Comparison of ENCODE assay signal across 9 cellular contexts in genomic region chr12:53324113-53324778, GRCh38. TPM values are rescaled to one million over a fixed set of nuclear protein-coding genes. Genes with fewer than 3 reads are reported as not detected.
DNase-seq lines count a peak whose midpoint lies in the region; ATAC-seq and TF ChIP-seq lines count a peak whose summit lies in the region.
"Had no signal": no experiment of that assay in that cellular context is flagged by ENCODE, and none has a peak within 500 bp of the region (broad histone marks: within the 10 kb centered on the region; RNA-seq: fewer than 3 reads in every experiment).

No MANE protein-coding gene starts in this region.

- no peak overlapping the region for H3K23ac ChIP-seq in neuronal stem cell (ENCODE audit: low read depth, low read length, poor library complexity)

- H3K14ac ChIP-seq in neuronal stem cell (ENCODE audit: low read length), result no peak overlapping the region

- peak overlapping the region; percentile 90 for H3K4me3 Mint-ChIP-seq in activated CD8-positive, alpha-beta memory T cell treated with anti-CD3 and anti-CD28 coated beads, Interleukin-2, amount 10 ng/mL, durations not matched to agents 7 days and 5 days

- CTCF ChIA-PET in SK-N-SH (lab: Yijun Ruan, JAX), result interaction anchor here (0.8 to 13.6 kb wide), 15 partner anchors 10 to 192 kb away, joined by 3 to 294 read pairs (median 4); partner anchors contain the start of genes AMHR2, MAP3K12, PFDN5 and SP1
- CTCF ChIA-PET in activated CD8-positive, alpha-beta memory T cell treated with anti-CD3 and anti-CD28 coated beads, Interleukin-2, amount 10 ng/mL, durations not matched to agents 7 days and 5 days (lab: Charles Lee), result interaction anchor here (0.5 to 12.8 kb wide), 31 partner anchors 9 to 239 kb away, joined by 3 to 232 read pairs (median 6); partner anchors contain the start of genes ESPL1, ITGB7, MAP3K12 and MYG1

- peaks cover 3% of the 10 kb centered on the region for H3K36me3 Mint-ChIP-seq in activated CD8-positive, alpha-beta memory T cell treated with anti-CD3 and anti-CD28 coated beads, Interleukin-2, amount 10 ng/mL, durations not matched to agents 7 days and 5 days

- H3K79me1 ChIP-seq in neuronal stem cell (ENCODE audit: low read depth, low read length), result peaks cover 1% of the 10 kb centered on the region

- H4K91ac ChIP-seq in neuronal stem cell (ENCODE audit: low read depth, low read length, poor library complexity), result no peak overlapping the region

- H2AFZ ChIP-seq in SK-N-SH (ENCODE audit: low read depth) (peak overlapping the region; percentile 80), neuronal stem cell (ENCODE audit: low read length) (peak overlapping the region; percentile 97)

- no peak overlapping the region for H2AK5ac ChIP-seq in neuronal stem cell (ENCODE audit: low read depth, low read length)

- peak overlapping the region; percentile 97 for H3K27ac Mint-ChIP-seq in activated CD8-positive, alpha-beta memory T cell treated with anti-CD3 and anti-CD28 coated beads, Interleukin-2, amount 10 ng/mL, durations not matched to agents 7 days and 5 days

- intact Hi-C loops in aorta (cut with DNase I), result loop anchor here (10.0 kb wide), 1 partner anchor 181 kb away; the partner anchor contains the start of genes NPFF (in 2 of the 2) and TARBP2 (in 2 of the 2)

- H3K4me1 Mint-ChIP-seq in activated CD8-positive, alpha-beta memory T cell treated with anti-CD3 and anti-CD28 coated beads, Interleukin-2, amount 10 ng/mL, durations not matched to agents 7 days and 5 days, result peaks cover 37% of the 10 kb centered on the region

- H4K20me1 ChIP-seq in SK-N-SH (ENCODE audit: insufficient read depth), result no peaks in the 10 kb centered on the region

- TF ChIP-seq CTCF in SK-N-SH (IDR thresholded peaks at IDR 0.05), result no peak

- peaks cover 13% of the 10 kb centered on the region for H3K27me3 Mint-ChIP-seq in activated CD8-positive, alpha-beta memory T cell treated with anti-CD3 and anti-CD28 coated beads, Interleukin-2, amount 10 ng/mL, durations not matched to agents 7 days and 5 days

- no peak for TF ChIP-seq EP300 in SK-N-SH (IDR thresholded peaks at IDR 0.05; ENCODE audit: borderline replicate concordance in 1 of 2, low read depth in 1 of 2, low read length in 1 of 2)

- H3K9me3 Mint-ChIP-seq in activated CD8-positive, alpha-beta memory T cell treated with anti-CD3 and anti-CD28 coated beads, Interleukin-2, amount 10 ng/mL, durations not matched to agents 7 days and 5 days (ENCODE audit: low read depth), result no peaks in the 10 kb centered on the region

- 80% methylated on average over 28 of the region's 28 CpGs for WGBS in SK-N-SH (ENCODE audit: low lambda C conversion rate)
- no CpG with 5 or more reads among the region's 28 CpGs for WGBS in neuronal stem cell (ENCODE audit: extremely low coverage in 2 of 2, insufficient read length in 2 of 2, insufficient replicate concordance in 1 of 2), 2 donors
- 12 to 13% methylated on average over 28 of the region's 28 CpGs for WGBS in aorta, 2 donors

- peak overlapping the region; percentile 59 to 79; a peak in 3 of 4 replicates for H3K4me3 ChIP-seq in SK-N-SH (ENCODE audit: low read depth in 2 of 2, low read length in 1 of 2)
- peak overlapping the region; percentile 59 to 75 for H3K4me3 ChIP-seq in neuronal stem cell (ENCODE audit: low read length in 2 of 2)
- peak overlapping the region in 1 of 2 donors; percentile 16 for H3K4me3 ChIP-seq in aorta (ENCODE audit: low read length in 2 of 2)

- H3K4me2 ChIP-seq in SK-N-SH (peak overlapping the region; percentile 93), neuronal stem cell (ENCODE audit: insufficient read depth, low read length, poor library complexity, severe bottlenecking) (peak overlapping the region; percentile 94)

- H2BK120ac ChIP-seq in neuronal stem cell (ENCODE audit: low read depth, low read length), result no peak overlapping the region

- POLR2A ChIA-PET in SK-N-SH (lab: Yijun Ruan, JAX), result interaction anchor here (0.9 to 8.3 kb wide), 5 partner anchors 15 to 184 kb away, joined by 3 to 105 read pairs (median 4); no protein-coding TSS in a partner anchor

- no peaks in the 10 kb centered on the region for H3K9me3 ChIP-seq in SK-N-SH
- no peaks in the 10 kb centered on the region for H3K9me3 ChIP-seq in neuronal stem cell (replicated peaks in 1 of 2; ENCODE audit: control insufficient read depth in 2 of 2, insufficient read depth in 1 of 2, low read depth in 1 of 2, low read length in 2 of 2)
- no peaks in the 10 kb centered on the region for H3K9me3 ChIP-seq in aorta (ENCODE audit: control insufficient read depth, low read length)

- H3K27me3 ChIP-seq in SK-N-SH (ENCODE audit: insufficient read depth) (no peaks in the 10 kb centered on the region), neuronal stem cell (ENCODE audit: control insufficient read depth in 3 of 3, insufficient read depth in 3 of 3, low read depth in 1 of 3, low read length in 3 of 3) (peaks cover 0 to 28% (median 27%) of the 10 kb centered on the region in 3 experiments), aorta (ENCODE audit: control insufficient read depth in 1 of 2, insufficient read depth in 2 of 2, low read length in 1 of 2) (no peaks in the 10 kb centered on the region)

- H3K4me1 ChIP-seq in SK-N-SH (ENCODE audit: control insufficient read depth in 1 of 2, insufficient read depth in 2 of 2, low read depth in 1 of 2, low read length in 1 of 2), result peaks cover 7 to 18% of the 10 kb centered on the region in 2 experiments; a peak in 3 of 4 replicates
- peaks cover 17 to 20% of the 10 kb centered on the region in 2 donors for H3K4me1 ChIP-seq in neuronal stem cell (ENCODE audit: control insufficient read depth in 2 of 2, insufficient read depth in 1 of 2, low read depth in 1 of 2, low read length in 2 of 2)
- H3K4me1 ChIP-seq in aorta (ENCODE audit: control insufficient read depth in 1 of 2, insufficient read depth in 2 of 2, low read length in 2 of 2), result peaks cover 0 to 4% of the 10 kb centered on the region in 2 donors

- no peaks in the 10 kb centered on the region for H3K9me2 ChIP-seq in SK-N-SH

- ATAC-seq in SK-N-SH treated with all-trans-retinoic acid at 6 μM for 48 hours, result no peak
- peak; percentile 28 for ATAC-seq in activated CD8-positive, alpha-beta memory T cell treated with anti-CD3 and anti-CD28 coated beads, Interleukin-2, amount 10 ng/mL, durations not matched to agents 7 days and 5 days
- no peak for ATAC-seq in aorta (ENCODE audit: low FRiP score)

- no peak overlapping the region for H4K8ac ChIP-seq in neuronal stem cell (ENCODE audit: low read depth, low read length)

- H2BK15ac ChIP-seq in neuronal stem cell (ENCODE audit: low read length), result no peak overlapping the region

- peaks cover 15% of the 10 kb centered on the region for H3K79me2 ChIP-seq in SK-N-SH (ENCODE audit: insufficient read depth)

- no peak overlapping the region for H2BK5ac ChIP-seq in neuronal stem cell (ENCODE audit: low read length)

- H3F3A ChIP-seq in SK-N-SH (replicated peaks; ENCODE audit: insufficient read depth), result peaks cover 13% of the 10 kb centered on the region

- H3K18ac ChIP-seq in neuronal stem cell (ENCODE audit: low read length), result no peak overlapping the region

- H3K36me3 ChIP-seq in SK-N-SH (replicated peaks in 1 of 2; ENCODE audit: control insufficient read depth in 1 of 2, insufficient read depth in 2 of 2, low read length in 1 of 2) (no peaks in the 10 kb centered on the region), neuronal stem cell (replicated peaks in 1 of 2; ENCODE audit: control insufficient read depth in 2 of 2, insufficient read depth in 2 of 2, low read length in 2 of 2) (peaks cover 0 to 7% of the 10 kb centered on the region in 2 donors), aorta (ENCODE audit: control insufficient read depth in 1 of 2, insufficient read depth in 2 of 2, low read length in 1 of 2) (no peaks in the 10 kb centered on the region)

- no peak overlapping the region for H2BK12ac ChIP-seq in neuronal stem cell (ENCODE audit: low read length)

- TF ChIP-seq RAD21 in SK-N-SH (IDR thresholded peaks at IDR 0.05; ENCODE audit: low read length), result no peak

- H3K9ac ChIP-seq in SK-N-SH (peak overlapping the region; percentile 95), neuronal stem cell (ENCODE audit: low read depth, low read length, poor library complexity) (peak overlapping the region; percentile 35)

- no peak for DNase-seq in SK-N-SH
- peak; percentile 55 for DNase-seq in MV-4-11 (lab: John Stamatoyannopoulos, UW)
- peak; percentile 83 for DNase-seq in activated CD8-positive, alpha-beta memory T cell treated with anti-CD3 and anti-CD28 coated beads, Interleukin-2, amount 10 ng/mL, durations not matched to agents 7 days and 5 days
- no peak for DNase-seq in epithelial cell of prostate (ENCODE audit: low read depth, low spot score)
- DNase-seq in neuronal stem cell (ENCODE audit: low spot score), result no peak
- DNase-seq in aorta, result peak in 1 of 2 donors; percentile 62
- no peak for DNase-seq in NCI-H524 treated with DMSO at 0.1 percent for 48 hours (lab: John Stamatoyannopoulos, UW)

- no peak overlapping the region for H3K4ac ChIP-seq in neuronal stem cell (ENCODE audit: low read length)

- H3K27ac ChIP-seq in SK-N-SH (ENCODE audit: low read depth in 2 of 2, low read length in 1 of 2), result peak overlapping the region; percentile 79 to 88
- H3K27ac ChIP-seq in epithelial cell of prostate, result peak overlapping the region; percentile 21
- H3K27ac ChIP-seq in neuronal stem cell (replicated peaks; ENCODE audit: low read length), result no peak overlapping the region
- H3K27ac ChIP-seq in aorta (ENCODE audit: low read depth in 1 of 2, low read length in 2 of 2), result peak overlapping the region; percentile 71 to 76

RNA-seq across cellular contexts. Expression of gene AAAS, which starts 2.8 kb away (rescaled TPM):
- polyA plus RNA-seq in SK-N-SH (2012; rRNA removed), result 64.9 and 70.6 TPM in 2 replicates
- 23.5 and 30.1 TPM in 2 replicates for polyA plus RNA-seq in SK-N-SH (2012; cell fraction: cytosol; rRNA removed)
- 274 and 299 TPM in 2 replicates for polyA plus RNA-seq in SK-N-SH (2012; cell fraction: nucleus; rRNA removed)
- 10 to 100 TPM; 60.9 to 61.7 TPM for total RNA-seq in activated CD8-positive, alpha-beta memory T cell treated with anti-CD3 and anti-CD28 coated beads, Interleukin-2, amount 10 ng/mL, durations not matched to agents 7 days and 5 days
- polyA plus RNA-seq in neuronal stem cell (2013, experiment 1 of 2), result 66.1 TPM
- polyA plus RNA-seq in neuronal stem cell (2013, experiment 2 of 2), result 65.0 TPM
- total RNA-seq in aorta, result 10 to 100 TPM; 33.3 to 45.3 TPM
- 100 to 1,000 TPM in 1 of 2 donors, 10 to 100 TPM in 1; 15.3 to 109 TPM for polyA plus RNA-seq in aorta

RNA-seq across cellular contexts. Expression of gene SP7, which starts 11.9 kb away (rescaled TPM):
- polyA plus RNA-seq in SK-N-SH (2012; rRNA removed) (not detected in 2 replicates), aorta (not detected)
- 0.01 TPM in 1 of 2 replicates, not detected in the other for polyA plus RNA-seq in SK-N-SH (2012; cell fraction: cytosol; rRNA removed)
- polyA plus RNA-seq in SK-N-SH (2012; cell fraction: nucleus; rRNA removed), result 0.07 and 0.16 TPM in 2 replicates
- total RNA-seq in activated CD8-positive, alpha-beta memory T cell treated with anti-CD3 and anti-CD28 coated beads, Interleukin-2, amount 10 ng/mL, durations not matched to agents 7 days and 5 days, result not detected
- 0.22 TPM for polyA plus RNA-seq in neuronal stem cell (2013, experiment 1 of 2)
- polyA plus RNA-seq in neuronal stem cell (2013, experiment 2 of 2), result 0.35 TPM
- total RNA-seq in aorta, result under 1 TPM in 1 of 2 donors, not detected in 1; 0.33 TPM
- total RNA-seq: myocyte had no signal

RNA-seq across cellular contexts. Expression of gene MYG1, which starts 24.8 kb away (rescaled TPM):
- polyA plus RNA-seq in SK-N-SH (2012; rRNA removed) (93.5 and 101 TPM in 2 replicates), aorta (100 to 1,000 TPM in 1 of 2 donors, 10 to 100 TPM in 1; 38.6 to 112 TPM)
- polyA plus RNA-seq in SK-N-SH (2012; cell fraction: cytosol; rRNA removed), result 56.9 and 73.3 TPM in 2 replicates
- 109 and 132 TPM in 2 replicates for polyA plus RNA-seq in SK-N-SH (2012; cell fraction: nucleus; rRNA removed)
- total RNA-seq in activated CD8-positive, alpha-beta memory T cell treated with anti-CD3 and anti-CD28 coated beads, Interleukin-2, amount 10 ng/mL, durations not matched to agents 7 days and 5 days, result 10 to 100 TPM; 51.7 to 65.5 TPM
- polyA plus RNA-seq in neuronal stem cell (2013, experiment 1 of 2), result 74.0 TPM
- 71.1 TPM for polyA plus RNA-seq in neuronal stem cell (2013, experiment 2 of 2)
- 10 to 100 TPM; 32.7 to 43.6 TPM for total RNA-seq in aorta

RNA-seq across cellular contexts. Expression of gene PFDN5, which starts 28.9 kb away (rescaled TPM):
- polyA plus RNA-seq in SK-N-SH (2012; rRNA removed), result 1,198 and 1,880 TPM in 2 replicates
- 1,472 and 1,558 TPM in 2 replicates for polyA plus RNA-seq in SK-N-SH (2012; cell fraction: cytosol; rRNA removed)
- 1,484 and 1,670 TPM in 2 replicates for polyA plus RNA-seq in SK-N-SH (2012; cell fraction: nucleus; rRNA removed)
- 100 to 1,000 TPM; 283 to 298 TPM for total RNA-seq in activated CD8-positive, alpha-beta memory T cell treated with anti-CD3 and anti-CD28 coated beads, Interleukin-2, amount 10 ng/mL, durations not matched to agents 7 days and 5 days
- polyA plus RNA-seq in neuronal stem cell (2013, experiment 1 of 2), result 482 TPM
- 474 TPM for polyA plus RNA-seq in neuronal stem cell (2013, experiment 2 of 2)
- 100 to 1,000 TPM; 386 to 452 TPM for total RNA-seq in aorta
- 1,000 to 10,000 TPM; 1,642 to 3,916 TPM for polyA plus RNA-seq in aorta

RNA-seq across cellular contexts. Expression of gene SP1, which starts 55.7 kb away (rescaled TPM):
- polyA plus RNA-seq in SK-N-SH (2012; rRNA removed), result 12.9 and 18.8 TPM in 2 replicates
- 9.1 and 12.8 TPM in 2 replicates for polyA plus RNA-seq in SK-N-SH (2012; cell fraction: cytosol; rRNA removed)
- polyA plus RNA-seq in SK-N-SH (2012; cell fraction: nucleus; rRNA removed), result 26.1 and 41.3 TPM in 2 replicates
- total RNA-seq in activated CD8-positive, alpha-beta memory T cell treated with anti-CD3 and anti-CD28 coated beads, Interleukin-2, amount 10 ng/mL, durations not matched to agents 7 days and 5 days, result 10 to 100 TPM; 68.7 to 71.8 TPM
- 27.3 TPM for polyA plus RNA-seq in neuronal stem cell (2013, experiment 1 of 2)
- 27.4 TPM for polyA plus RNA-seq in neuronal stem cell (2013, experiment 2 of 2)
- total RNA-seq in aorta, result 10 to 100 TPM; 63.3 to 83.1 TPM
- polyA plus RNA-seq in aorta, result 10 to 100 TPM in 1 of 2 donors, 1 to 10 TPM in 1; 7.4 to 17.3 TPM

Comparison
In these comparisons a context has a peak if more than half of its experiments do, and no peak if none do; other contexts are left out.
1. DNase-seq: peak in MV-4-11 (single experiment) and activated CD8-positive, alpha-beta memory T cell treated with anti-CD3 and anti-CD28 coated beads, Interleukin-2, amount 10 ng/mL, durations not matched to agents 7 days and 5 days (single experiment); none in SK-N-SH (single experiment), epithelial cell of prostate (single experiment), neuronal stem cell (single experiment) and NCI-H524 treated with DMSO at 0.1 percent for 48 hours (single experiment).